18 cellular contexts compared by ENCODE assay signal in genomic region chr1:43288058-43288784, GRCh38. TPM values are rescaled to one million over a fixed set of nuclear protein-coding genes. Genes with fewer than 3 reads are reported as not detected.
"Had no signal": no experiment of that assay in that cellular context is flagged by ENCODE, and none has a peak within 500 bp of the region (broad histone marks: within the 10 kb centered on the region; RNA-seq: fewer than 3 reads in every experiment).

No MANE protein-coding gene starts in this region.

- ATAC-seq: left lobe of liver had no signal

- H3K27me3 ChIP-seq: testis, uterus had no signal

- H3K9me3 Mint-ChIP-seq: activated B cell treated with CpG ODN at 0.5 μM for 24 hours; activated CD4-positive, alpha-beta T cell treated with anti-CD3 and anti-CD28 coated beads, Interleukin-2, amount 10 ng/mL, durations not matched to agents 7 days and 5 days; activated naive CD4-positive, alpha-beta T cell treated with anti-CD3 and anti-CD28 coated beads, Interleukin-2, amount 10 ng/mL, durations not matched to agents 7 days and 5 days; nephron; T-helper 1 cell treated with Interleukin-12 subunit alpha and Interleukin-12 subunit beta and Interleukin-4 antibody, amounts not matched to agents 30 μg/mL and 1 μg/mL, for 36 hours had no signal

- H3K4me3 Mint-ChIP-seq: activated B cell treated with CpG ODN at 0.5 μM for 24 hours; activated CD4-positive, alpha-beta T cell treated with anti-CD3 and anti-CD28 coated beads, Interleukin-2, amount 10 ng/mL, durations not matched to agents 7 days and 5 days; activated naive CD4-positive, alpha-beta T cell treated with anti-CD3 and anti-CD28 coated beads, Interleukin-2, amount 10 ng/mL, durations not matched to agents 7 days and 5 days; nephron; T-helper 1 cell treated with Interleukin-12 subunit alpha and Interleukin-12 subunit beta and Interleukin-4 antibody, amounts not matched to agents 30 μg/mL and 1 μg/mL, for 36 hours had no signal

- H3K4me3 ChIP-seq: sigmoid colon, testis, uterus had no signal

- H3K36me3 ChIP-seq: sigmoid colon, uterus had no signal

- DNase-seq: activated B cell treated with CpG ODN at 0.5 μM for 24 hours; activated CD4-positive, alpha-beta T cell treated with anti-CD3 and anti-CD28 coated beads, Interleukin-2, amount 10 ng/mL, durations not matched to agents 7 days and 5 days; activated CD8-positive, alpha-beta memory T cell treated with anti-CD3 and anti-CD28 coated beads for 24 hours; activated naive CD4-positive, alpha-beta T cell treated with anti-CD3 and anti-CD28 coated beads, Interleukin-2, amount 10 ng/mL, durations not matched to agents 7 days and 5 days; central memory CD4-positive, alpha-beta T cell; dermis blood vessel endothelial cell; sigmoid colon; stimulated activated CD4-positive, alpha-beta T cell treated with anti-CD3 and anti-CD28 coated beads, Interleukin-12 subunit alpha, Interleukin-12 subunit beta, amount 100 ng/mL, for 4 hours; stimulated activated naive CD4-positive, alpha-beta T cell; testis; uterus had no signal

- H3K36me3 Mint-ChIP-seq: activated naive CD4-positive, alpha-beta T cell treated with anti-CD3 and anti-CD28 coated beads, Interleukin-2, amount 10 ng/mL, durations not matched to agents 7 days and 5 days had no signal

- H3K4me1 ChIP-seq: sigmoid colon, uterus had no signal

- H3K9me3 ChIP-seq: sigmoid colon, testis, uterus had no signal

- H3K27ac ChIP-seq: sigmoid colon, testis, uterus had no signal

- H3K27ac Mint-ChIP-seq: activated B cell treated with CpG ODN at 0.5 μM for 24 hours; activated CD4-positive, alpha-beta T cell treated with anti-CD3 and anti-CD28 coated beads, Interleukin-2, amount 10 ng/mL, durations not matched to agents 7 days and 5 days; activated naive CD4-positive, alpha-beta T cell treated with anti-CD3 and anti-CD28 coated beads, Interleukin-2, amount 10 ng/mL, durations not matched to agents 7 days and 5 days; T-helper 1 cell treated with Interleukin-12 subunit alpha and Interleukin-12 subunit beta and Interleukin-4 antibody, amounts not matched to agents 30 μg/mL and 1 μg/mL, for 36 hours had no signal

- H3K4me1 Mint-ChIP-seq: activated B cell treated with CpG ODN at 0.5 μM for 24 hours; activated CD4-positive, alpha-beta T cell treated with anti-CD3 and anti-CD28 coated beads, Interleukin-2, amount 10 ng/mL, durations not matched to agents 7 days and 5 days; nephron had no signal

RNA-seq across cellular contexts. Expression of gene C1orf210, which starts 2.8 kb away (rescaled TPM):
- total RNA-seq: activated B cell treated with CpG ODN at 0.5 μM for 24 hours; activated CD4-positive, alpha-beta T cell treated with anti-CD3 and anti-CD28 coated beads, Interleukin-2, amount 10 ng/mL, durations not matched to agents 7 days and 5 days; dermis blood vessel endothelial cell; glomerular endothelial cell; omental fat pad; pulmonary artery endothelial cell had no signal

RNA-seq across cellular contexts. Expression of gene TIE1, which starts 12.6 kb away (rescaled TPM):
- total RNA-seq: activated B cell treated with CpG ODN at 0.5 μM for 24 hours; activated CD4-positive, alpha-beta T cell treated with anti-CD3 and anti-CD28 coated beads, Interleukin-2, amount 10 ng/mL, durations not matched to agents 7 days and 5 days had no signal

RNA-seq across cellular contexts. Expression of gene TMEM125, which starts 18.4 kb away (rescaled TPM):
- total RNA-seq: activated B cell treated with CpG ODN at 0.5 μM for 24 hours; activated CD4-positive, alpha-beta T cell treated with anti-CD3 and anti-CD28 coated beads, Interleukin-2, amount 10 ng/mL, durations not matched to agents 7 days and 5 days; dermis blood vessel endothelial cell; glomerular endothelial cell; pulmonary artery endothelial cell; sigmoid colon had no signal

RNA-seq across cellular contexts. Expression of gene MPL, which starts 49.4 kb away (rescaled TPM):
- total RNA-seq: activated B cell treated with CpG ODN at 0.5 μM for 24 hours; activated CD4-positive, alpha-beta T cell treated with anti-CD3 and anti-CD28 coated beads, Interleukin-2, amount 10 ng/mL, durations not matched to agents 7 days and 5 days; dermis blood vessel endothelial cell; glomerular endothelial cell; mucosa of gallbladder; pulmonary artery endothelial cell; sigmoid colon had no signal
- polyA plus RNA-seq: sigmoid colon had no signal
